Comparison of ENCODE assay signal across 9 cellular contexts in genomic region chr2:191933307-191934105, GRCh38.
DNase-seq lines count a peak whose midpoint lies in the region; ATAC-seq and TF ChIP-seq lines count a peak whose summit lies in the region.
"Had no signal": no experiment of that assay in that cellular context is flagged by ENCODE, and none has a peak within 500 bp of the region (broad histone marks: within the 10 kb centered on the region; RNA-seq: fewer than 3 reads in every experiment).

No MANE protein-coding gene starts in this region.

- H3K4me1 Mint-ChIP-seq in effector memory CD8-positive, alpha-beta T cell (ENCODE audit: low read depth in 2 of 2), result no peaks in the 10 kb centered on the region

- no peak overlapping the region for H4K8ac ChIP-seq in mesenchymal stem cell (ENCODE audit: low read length)

- H2BK15ac ChIP-seq in mesenchymal stem cell (ENCODE audit: low read depth, poor library complexity, severe bottlenecking), result no peak overlapping the region

- H3K23ac ChIP-seq in mesenchymal stem cell (ENCODE audit: low read length in 2 of 2), result no peak overlapping the region

- H3K4me2 ChIP-seq in mesenchymal stem cell (ENCODE audit: low read length, poor library complexity, severe bottlenecking), result no peak overlapping the region

- peak; percentile 65 for DNase-seq in mesenchymal stem cell
- no peak for DNase-seq in effector memory CD8-positive, alpha-beta T cell
- no peak for DNase-seq in NCI-H2227 (lab: John Stamatoyannopoulos, UW; ENCODE audit: unreplicated experiment)
- DNase-seq in NCI-H128 (lab: John Stamatoyannopoulos, UW; ENCODE audit: unreplicated experiment), result no peak
- DNase-seq in right lobe of liver, result no peak

- H3K27me3 ChIP-seq in mesenchymal stem cell (ENCODE audit: control insufficient read depth in 1 of 2, insufficient read depth in 1 of 2, low read length in 2 of 2) (no peaks in the 10 kb centered on the region), right lobe of liver (no peaks in the 10 kb centered on the region)

- H2BK5ac ChIP-seq in mesenchymal stem cell (ENCODE audit: low read depth, low read length, poor library complexity, severe bottlenecking), result no peak overlapping the region

- H3K27ac Mint-ChIP-seq in effector memory CD8-positive, alpha-beta T cell, result no peak overlapping the region

- H3K4ac ChIP-seq in mesenchymal stem cell (ENCODE audit: low read depth in 1 of 2, low read length in 2 of 2), result no peak overlapping the region

- H3K4me3 Mint-ChIP-seq in effector memory CD8-positive, alpha-beta T cell, result no peak overlapping the region

- H3K27me3 Mint-ChIP-seq in effector memory CD8-positive, alpha-beta T cell, result peaks cover 26 to 62% of the 10 kb centered on the region in 2 donors

- no peaks in the 10 kb centered on the region for H3K36me3 ChIP-seq in mesenchymal stem cell (ENCODE audit: control insufficient read depth in 1 of 2, insufficient read depth in 2 of 2, low read depth in 1 of 2, low read length in 2 of 2)
- no peaks in the 10 kb centered on the region for H3K36me3 ChIP-seq in right lobe of liver

- H3K9me3 Mint-ChIP-seq in effector memory CD8-positive, alpha-beta T cell, result no peaks in the 10 kb centered on the region

- no peak overlapping the region for H2BK120ac ChIP-seq in mesenchymal stem cell (ENCODE audit: low read depth, low read length)

- H2AK5ac ChIP-seq in mesenchymal stem cell (ENCODE audit: low read length, severe bottlenecking), result no peak overlapping the region

- H3K79me1 ChIP-seq in mesenchymal stem cell (replicated peaks; ENCODE audit: low read length, poor library complexity, severe bottlenecking), result no peaks in the 10 kb centered on the region

- H4K91ac ChIP-seq in mesenchymal stem cell (ENCODE audit: low read length), result no peak overlapping the region

- no peaks in the 10 kb centered on the region for H3K36me3 Mint-ChIP-seq in effector memory CD8-positive, alpha-beta T cell (ENCODE audit: insufficient read depth)

- peaks cover 4% of the 10 kb centered on the region for H3K4me1 ChIP-seq in mesenchymal stem cell (ENCODE audit: control insufficient read depth, insufficient read depth, low read depth, low read length)
- H3K4me1 ChIP-seq in right lobe of liver, result no peaks in the 10 kb centered on the region

- ATAC-seq in GM18868 (IDR thresholded peaks at IDR 0.05; ENCODE audit: unreplicated experiment), result peak; percentile 94
- peak; percentile 96 for ATAC-seq in GM21529 (IDR thresholded peaks at IDR 0.05; ENCODE audit: unreplicated experiment)
- ATAC-seq in HG03460 (IDR thresholded peaks at IDR 0.05; ENCODE audit: unreplicated experiment), result peak; percentile 95
- ATAC-seq in effector memory CD8-positive, alpha-beta T cell (replicated peaks), result no peak
- ATAC-seq in right lobe of liver, result no peak

- 100% methylated on average over 2 of the region's 2 CpGs for WGBS in mesenchymal stem cell
- 86% methylated on average over 1 of the region's 2 CpGs for WGBS in right lobe of liver (ENCODE audit: insufficient coverage, low coverage, low lambda C conversion rate, missing lambda C conversion rate)

- no peak for TF ChIP-seq CTCF in right lobe of liver (IDR thresholded peaks at IDR 0.05)

- H3K9ac ChIP-seq in mesenchymal stem cell (ENCODE audit: low read length), result no peak overlapping the region

- H3K18ac ChIP-seq in mesenchymal stem cell (ENCODE audit: low read depth in 1 of 2, low read length in 2 of 2), result no peak overlapping the region

- H3K27ac ChIP-seq in mesenchymal stem cell (ENCODE audit: low read length, poor library complexity, severe bottlenecking), result no peak overlapping the region
- no peak overlapping the region for H3K27ac ChIP-seq in right lobe of liver
- H3K27ac ChIP-seq: HL-60 had no signal

- intact Hi-C loops in right lobe of liver (cut with DNase I), result no loop called here

- no peak overlapping the region for H3K14ac ChIP-seq in mesenchymal stem cell (ENCODE audit: low read length in 2 of 2)

- no peak for TF ChIP-seq POLR2A in right lobe of liver (IDR thresholded peaks at IDR 0.05)

- no peak overlapping the region for H2AFZ ChIP-seq in mesenchymal stem cell (ENCODE audit: low read depth, low read length)

- no peak overlapping the region for H3K4me3 ChIP-seq in mesenchymal stem cell (ENCODE audit: insufficient read depth in 1 of 2, low read depth in 1 of 2, low read length in 2 of 2)
- no peak overlapping the region for H3K4me3 ChIP-seq in right lobe of liver

- H3K9me3 ChIP-seq in mesenchymal stem cell (ENCODE audit: control insufficient read depth, low read length) (no peaks in the 10 kb centered on the region), right lobe of liver (peaks cover 0 to 2% (median 0%) of the 10 kb centered on the region in 4 donors)

- no peak overlapping the region for H2BK12ac ChIP-seq in mesenchymal stem cell (ENCODE audit: low read length in 2 of 2)

Comparison
In these comparisons a context has a peak if more than half of its experiments do, and no peak if none do; other contexts are left out.
1. ATAC-seq: peak in GM18868 (single experiment), GM21529 (single experiment) and HG03460 (single experiment); none in effector memory CD8-positive, alpha-beta T cell (single experiment) and right lobe of liver (0 of 4).